In the genomic region with DNA sequence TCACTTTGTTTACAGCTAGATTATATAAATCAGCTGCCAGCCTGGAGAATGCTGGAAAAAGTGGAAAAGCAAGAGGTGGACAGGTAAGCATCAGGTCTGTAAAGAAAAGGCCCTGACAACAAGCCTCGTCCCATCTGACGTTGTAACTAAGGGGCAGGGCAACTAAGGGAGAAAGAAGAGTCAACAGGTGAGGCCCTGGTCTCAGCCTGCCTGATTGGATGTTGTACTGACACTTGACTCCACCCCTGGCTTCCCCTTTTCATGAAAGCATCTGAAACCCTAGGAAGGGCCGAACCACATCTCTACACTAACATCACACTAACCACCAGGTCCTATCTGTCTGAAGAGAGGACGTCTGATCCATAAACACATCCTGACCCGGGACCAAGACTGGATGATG, we compare ENCODE assay signal across 1 cellular context.
TF ChIP-seq lines count a peak whose summit lies in the region.

No MANE protein-coding gene starts in this region.

TF ChIP-seq in GM23338, 12 proteins besides CTCF, POLR2A, EP300 and RAD21 (continued from another document):
- TF ChIP-seq, protein P1, sequence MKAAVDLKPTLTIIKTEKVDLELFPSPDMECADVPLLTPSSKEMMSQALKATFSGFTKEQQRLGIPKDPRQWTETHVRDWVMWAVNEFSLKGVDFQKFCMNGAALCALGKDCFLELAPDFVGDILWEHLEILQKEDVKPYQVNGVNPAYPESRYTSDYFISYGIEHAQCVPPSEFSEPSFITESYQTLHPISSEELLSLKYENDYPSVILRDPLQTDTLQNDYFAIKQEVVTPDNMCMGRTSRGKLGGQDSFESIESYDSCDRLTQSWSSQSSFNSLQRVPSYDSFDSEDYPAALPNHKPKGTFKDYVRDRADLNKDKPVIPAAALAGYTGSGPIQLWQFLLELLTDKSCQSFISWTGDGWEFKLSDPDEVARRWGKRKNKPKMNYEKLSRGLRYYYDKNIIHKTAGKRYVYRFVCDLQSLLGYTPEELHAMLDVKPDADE (IDR thresholded peaks at IDR 0.05), result no peak
